In genomic region chr6:107916961-107917360, GRCh38 we compare ENCODE assay signal across 8 cellular contexts. TPM values are rescaled to one million over a fixed set of nuclear protein-coding genes. Genes with fewer than 3 reads are reported as not detected.
A peak's percentile ranks its signal among the peaks of the same experiment; 100 is the strongest.
DNase-seq lines count a peak whose midpoint lies in the region; ATAC-seq and TF ChIP-seq lines count a peak whose summit lies in the region.
"Not testable (repeated sequence)": the region's sequence is repeated elsewhere in the genome, so short reads cannot be mapped to it uniquely, and the experiment has no call there.

No MANE protein-coding gene starts in this region.

- not testable (repeated sequence) for H3K4me2 ChIP-seq in OCI-LY3 (ENCODE audit: low read length)

- ATAC-seq in activated T-cell treated with anti-CD3 and anti-CD28 coated beads, Interleukin-2, amount 50 U/mL, for 72 hours (replicated peaks in 1 of 2); naive B cell (ENCODE audit: low read depth in 2 of 2): not testable (repeated sequence)

- H3K27me3 Mint-ChIP-seq in activated CD4-positive, alpha-beta memory T cell treated with anti-CD3 and anti-CD28 coated beads for 36 hours; activated T-cell treated with anti-CD3 and anti-CD28 coated beads, Interleukin-2, amount 50 U/mL, for 72 hours (ENCODE audit: low read depth); activated naive CD4-positive, alpha-beta T cell treated with anti-CD3 and anti-CD28 coated beads, Interleukin-2, amount 50 U/mL, for 24 hours; endodermal cell (ENCODE audit: insufficient read depth); naive B cell: not testable (repeated sequence)

- not testable (repeated sequence) for H3K4me1 ChIP-seq in HUES48 (ENCODE audit: control insufficient read depth, insufficient read depth, low read length); endodermal cell (ENCODE audit: control insufficient read depth, insufficient read depth, low read length); iPS-20b (ENCODE audit: insufficient read depth, low read length)
- H3K4me1 ChIP-seq in OCI-LY3 (ENCODE audit: low read length) = peaks cover 10% of the 10 kb centered on the region

- H3K4me3 Mint-ChIP-seq in activated CD4-positive, alpha-beta memory T cell treated with anti-CD3 and anti-CD28 coated beads for 36 hours; activated naive CD4-positive, alpha-beta T cell treated with anti-CD3 and anti-CD28 coated beads, Interleukin-2, amount 50 U/mL, for 24 hours; endodermal cell; naive B cell: not testable (repeated sequence)
- peak overlapping the region; percentile 43 to 60 for H3K4me3 Mint-ChIP-seq in activated T-cell treated with anti-CD3 and anti-CD28 coated beads, Interleukin-2, amount 50 U/mL, for 72 hours

- H4K20me1 ChIP-seq in OCI-LY3 (ENCODE audit: insufficient read depth, low read length) = not testable (repeated sequence)

- CTCF ChIA-PET in activated CD4-positive, alpha-beta memory T cell treated with anti-CD3 and anti-CD28 coated beads for 36 hours (lab: Charles Lee) = interaction anchor here (1.3 kb wide), 1 partner anchor 50 kb away, joined by 4 read pairs; no protein-coding TSS in a partner anchor

- H3K4me1 Mint-ChIP-seq in activated CD4-positive, alpha-beta memory T cell treated with anti-CD3 and anti-CD28 coated beads for 36 hours (ENCODE audit: low read depth) = peaks cover 17% of the 10 kb centered on the region
- peaks cover 26% of the 10 kb centered on the region for H3K4me1 Mint-ChIP-seq in activated T-cell treated with anti-CD3 and anti-CD28 coated beads, Interleukin-2, amount 50 U/mL, for 72 hours (ENCODE audit: low read depth)
- not testable (repeated sequence) for H3K4me1 Mint-ChIP-seq in activated naive CD4-positive, alpha-beta T cell treated with anti-CD3 and anti-CD28 coated beads, Interleukin-2, amount 50 U/mL, for 24 hours; endodermal cell; naive B cell

- H3K4me3 ChIP-seq in HUES48 (ENCODE audit: low read depth, low read length) (peak overlapping the region; percentile 38), endodermal cell (ENCODE audit: low read length) (peak overlapping the region; percentile 61), iPS-20b (ENCODE audit: low read length) (peak overlapping the region; percentile 29; the same call in 1 of the 2 replicates)
- H3K4me3 ChIP-seq in OCI-LY3 (ENCODE audit: low read length) = not testable (repeated sequence)

- peaks cover 86% of the 10 kb centered on the region for H3K9me3 ChIP-seq in HUES48 (ENCODE audit: control insufficient read depth, insufficient read depth, low read length)
- not testable (repeated sequence) for H3K9me3 ChIP-seq in OCI-LY3 (ENCODE audit: insufficient read depth, low read length)
- peaks cover 82% of the 10 kb centered on the region for H3K9me3 ChIP-seq in endodermal cell (ENCODE audit: control insufficient read depth, low read length)
- H3K9me3 ChIP-seq in iPS-20b (ENCODE audit: insufficient read depth, low read depth, low read length) = peaks cover 82% of the 10 kb centered on the region

- not testable (repeated sequence) for H2AFZ ChIP-seq in OCI-LY3 (ENCODE audit: low read depth, low read length)

- H3K36me3 ChIP-seq in HUES48 (ENCODE audit: control insufficient read depth, insufficient read depth, low read length) = peaks cover 97% of the 10 kb centered on the region
- H3K36me3 ChIP-seq in OCI-LY3 (replicated peaks; ENCODE audit: low read depth, low read length) = peaks cover 48% of the 10 kb centered on the region
- H3K36me3 ChIP-seq in endodermal cell (ENCODE audit: control insufficient read depth, insufficient read depth, low read length) = peaks cover 100% of the 10 kb centered on the region
- H3K36me3 ChIP-seq in iPS-20b (ENCODE audit: insufficient read depth, low read depth, low read length) = peaks cover 99% of the 10 kb centered on the region

- 91 to 100% methylated on average over 4 to 5 of the region's 6 CpGs for WGBS in endodermal cell (ENCODE audit: insufficient coverage in 1 of 2, insufficient read length in 1 of 2), 2 experiments

- H3K79me2 ChIP-seq in OCI-LY3 (ENCODE audit: low read length) = not testable (repeated sequence)

- H3K27me3 ChIP-seq in HUES48 (ENCODE audit: control insufficient read depth, insufficient read depth, low read length); OCI-LY3 (ENCODE audit: low read depth, low read length); endodermal cell (ENCODE audit: control insufficient read depth, insufficient read depth, low read length, poor library complexity, severe bottlenecking); iPS-20b (ENCODE audit: insufficient read depth, low read length): not testable (repeated sequence)

- H3K9me3 Mint-ChIP-seq in activated CD4-positive, alpha-beta memory T cell treated with anti-CD3 and anti-CD28 coated beads for 36 hours = peaks cover 22% of the 10 kb centered on the region
- not testable (repeated sequence) for H3K9me3 Mint-ChIP-seq in activated T-cell treated with anti-CD3 and anti-CD28 coated beads, Interleukin-2, amount 50 U/mL, for 72 hours; activated naive CD4-positive, alpha-beta T cell treated with anti-CD3 and anti-CD28 coated beads, Interleukin-2, amount 50 U/mL, for 24 hours; naive B cell
- H3K9me3 Mint-ChIP-seq in endodermal cell = peaks cover 81% of the 10 kb centered on the region

- POLR2A ChIA-PET in activated CD4-positive, alpha-beta memory T cell treated with anti-CD3 and anti-CD28 coated beads for 36 hours (lab: Charles Lee) = interaction anchor here (1.0 kb wide), 1 partner anchor 48 kb away, joined by 3 read pairs; no protein-coding TSS in a partner anchor

- not testable (repeated sequence) for DNase-seq in activated CD4-positive, alpha-beta memory T cell treated with anti-CD3 and anti-CD28 coated beads for 36 hours; activated T-cell treated with anti-CD3 and anti-CD28 coated beads, Interleukin-2, amount 50 U/mL, for 72 hours; endodermal cell; naive B cell

- intact Hi-C loops in activated CD4-positive, alpha-beta memory T cell treated with anti-CD3 and anti-CD28 coated beads for 36 hours (cut with micrococcal nuclease) = loop anchor here (1.0 kb wide), 1 partner anchor 41 kb away; the partner anchor contains the start of gene SEC63

- TF ChIP-seq CTCF in OCI-LY3 (IDR thresholded peaks at IDR 0.05; ENCODE audit: low read depth, low read length); endodermal cell (conservative IDR thresholded peaks at IDR 0.05): not testable (repeated sequence)

- H3K27ac ChIP-seq in HUES48 (ENCODE audit: low read depth, low read length); endodermal cell (ENCODE audit: low read depth, low read length); iPS-20b (ENCODE audit: low read length): not testable (repeated sequence)
- 0 out of 2 replicates have a peak overlapping the region, but pooled peaks have one; percentile 75 for H3K27ac ChIP-seq in OCI-LY3 (ENCODE audit: low read length)

- not testable (repeated sequence) for H3K9ac ChIP-seq in HUES48 (ENCODE audit: low read depth, low read length); OCI-LY3 (ENCODE audit: low read length); endodermal cell (ENCODE audit: extremely low read depth, low read length, poor library complexity, severe bottlenecking); iPS-20b (ENCODE audit: low read depth, low read length)

- H3K36me3 Mint-ChIP-seq in activated CD4-positive, alpha-beta memory T cell treated with anti-CD3 and anti-CD28 coated beads for 36 hours = peaks cover 63% of the 10 kb centered on the region
- peaks cover 19 to 53% of the 10 kb centered on the region in 2 donors for H3K36me3 Mint-ChIP-seq in activated T-cell treated with anti-CD3 and anti-CD28 coated beads, Interleukin-2, amount 50 U/mL, for 72 hours (ENCODE audit: insufficient read depth in 2 of 2)
- peaks cover 33% of the 10 kb centered on the region for H3K36me3 Mint-ChIP-seq in activated naive CD4-positive, alpha-beta T cell treated with anti-CD3 and anti-CD28 coated beads, Interleukin-2, amount 50 U/mL, for 24 hours
- peaks cover 97% of the 10 kb centered on the region for H3K36me3 Mint-ChIP-seq in endodermal cell (ENCODE audit: low read depth)
- H3K36me3 Mint-ChIP-seq in naive B cell = peaks cover 12% of the 10 kb centered on the region in 2 donors

- H3K27ac Mint-ChIP-seq in activated CD4-positive, alpha-beta memory T cell treated with anti-CD3 and anti-CD28 coated beads for 36 hours = peak overlapping the region; percentile 81
- peak overlapping the region; percentile 27 for H3K27ac Mint-ChIP-seq in activated T-cell treated with anti-CD3 and anti-CD28 coated beads, Interleukin-2, amount 50 U/mL, for 72 hours
- H3K27ac Mint-ChIP-seq in activated naive CD4-positive, alpha-beta T cell treated with anti-CD3 and anti-CD28 coated beads, Interleukin-2, amount 50 U/mL, for 24 hours = peak overlapping the region; percentile 55
- H3K27ac Mint-ChIP-seq in endodermal cell = not testable (repeated sequence)
- peak overlapping the region in 5 of 6 donors; percentile 41 to 74 (median 62) for H3K27ac Mint-ChIP-seq in naive B cell

RNA-seq across cellular contexts. Expression of gene SEC63, which starts 41.0 kb away (rescaled TPM):
- total RNA-seq in activated CD4-positive, alpha-beta memory T cell treated with anti-CD3 and anti-CD28 coated beads for 36 hours = 10 to 100 TPM; 90.6 to 95.9 TPM
- 100 to 1,000 TPM in 1 of 2 donors, 10 to 100 TPM in 1; 90.7 to 105 TPM for total RNA-seq in activated T-cell treated with anti-CD3 and anti-CD28 coated beads, Interleukin-2, amount 50 U/mL, for 72 hours
- 10 to 100 TPM; 65.7 to 74.8 TPM for total RNA-seq in endodermal cell
- polyA plus RNA-seq in endodermal cell (2013, experiment 1 of 2) = 60.9 TPM
- polyA plus RNA-seq in endodermal cell (2013, experiment 2 of 2) = 56.4 TPM
- polyA plus RNA-seq in naive B cell (ENCODE audit: low read depth in 6 of 6) = 10 to 100 TPM; 30.3 to 57.6 (median 37.1) TPM
